9 cellular contexts compared by ENCODE assay signal in genomic region chr2:16656784-16657391, GRCh38. TPM values are rescaled to one million over a fixed set of nuclear protein-coding genes. Genes with fewer than 3 reads are reported as not detected.
DNase-seq lines count a peak whose midpoint lies in the region; ATAC-seq, FAIRE-seq and TF ChIP-seq lines count a peak whose summit lies in the region.
"Had no signal": no experiment of that assay in that cellular context is flagged by ENCODE, and none has a peak within 500 bp of the region (broad histone marks: within the 10 kb centered on the region; RNA-seq: fewer than 3 reads in every experiment).

No MANE protein-coding gene starts in this region.

- H3K9ac ChIP-seq in liver (ENCODE audit: low read depth in 1 of 2, low read length in 2 of 2): no peak overlapping the region
- H3K9ac ChIP-seq in HepG2 (ENCODE audit: insufficient read depth, low read depth, low read length): no peak overlapping the region

- no peak overlapping the region for H3K4me2 ChIP-seq in HepG2 (ENCODE audit: low read depth, low read length)

- no peak for FAIRE-seq in HepG2 (lab: Jason Lieb, UNC)

- no peaks in the 10 kb centered on the region for H3K79me2 ChIP-seq in HepG2 (ENCODE audit: insufficient read depth, low read length)

- H3K4me1 ChIP-seq in liver (ENCODE audit: control insufficient read depth in 4 of 4, insufficient read depth in 4 of 4, low read length in 3 of 4) (peaks cover 0 to 12% (median 2%) of the 10 kb centered on the region in 4 donors), HepG2 (ENCODE audit: insufficient read depth, low read length) (peaks cover 13% of the 10 kb centered on the region), gastrocnemius medialis (peaks cover 78 to 90% of the 10 kb centered on the region in 2 donors)

- TF ChIP-seq RAD21 in liver (IDR thresholded peaks at IDR 0.05): no peak
- no peak for TF ChIP-seq RAD21 in HepG2 (CRISPR knock-in tag; IDR thresholded peaks at IDR 0.05)

- TF ChIP-seq EP300 in HepG2 (IDR thresholded peaks at IDR 0.05; ENCODE audit: low read depth in 2 of 2, low read length in 2 of 2): no peak
- no peak for TF ChIP-seq EP300 in HepG2 (CRISPR knock-in tag; IDR thresholded peaks at IDR 0.05; ENCODE audit: borderline replicate concordance)

- intact Hi-C loops in HepG2 (cut with micrococcal nuclease; ENCODE audit: unreplicated experiment): no loop called here
- intact Hi-C loops in gastrocnemius medialis (cut with DNase I; ENCODE audit: low total_unique reads): loop anchor here (1.0 kb wide), 1 partner anchor 70 kb away; no protein-coding TSS in a partner anchor

- no peak for TF ChIP-seq CTCF in liver (IDR thresholded peaks at IDR 0.05; ENCODE audit: low read depth, low read length, missing input control)
- no peak for TF ChIP-seq CTCF in HepG2 (CRISPR knock-in tag; IDR thresholded peaks at IDR 0.05)
- no peak for TF ChIP-seq CTCF in gastrocnemius medialis (IDR thresholded peaks at IDR 0.05 in 4 of 5, conservative IDR thresholded peaks at IDR 0.05 in 1 of 5)

- POLR2A ChIA-PET in HepG2 (lab: Yijun Ruan, JAX): no interaction called here

- H3K27ac ChIP-seq in liver (ENCODE audit: low read depth in 1 of 2, low read length in 2 of 2): peak overlapping the region; percentile 31 to 50
- no peak overlapping the region for H3K27ac ChIP-seq in HepG2 (ENCODE audit: extremely low read length, insufficient read depth, low read length)
- peak overlapping the region; percentile 44 for H3K27ac ChIP-seq in cingulate gyrus (ENCODE audit: low read depth, low read length)
- H3K27ac ChIP-seq in gastrocnemius medialis: peak overlapping the region; percentile 82 to 90 (median 88)
- H3K27ac ChIP-seq: SJSA1 had no signal

- ATAC-seq in HepG2: no peak
- peak; percentile 75 for ATAC-seq in HG03439 (IDR thresholded peaks at IDR 0.05; ENCODE audit: unreplicated experiment)
- ATAC-seq in gastrocnemius medialis: peak; percentile 91 to 94

- in situ Hi-C loops in HepG2 (cut with HindIII; ENCODE audit: extremely low pct_ligation_motif_present, low pct_unique_long_range_greater_than_20kb): no loop called here
- in situ Hi-C loops in gastrocnemius medialis (cut with MboI; ENCODE audit: low sequenced_read_pairs in 4 of 4): no loop called here

- WGBS in liver: 84% methylated on average over 8 of the region's 8 CpGs
- WGBS in HepG2 (ENCODE audit: low lambda C conversion rate): 25% methylated on average over 8 of the region's 8 CpGs

- H3K27me3 ChIP-seq in liver (ENCODE audit: control insufficient read depth in 4 of 4, insufficient read depth in 4 of 4, low read length in 3 of 4) (no peaks in the 10 kb centered on the region), HepG2 (ENCODE audit: control insufficient read depth in 1 of 2, insufficient read depth in 2 of 2, low read length in 2 of 2) (peaks cover 0 to 10% of the 10 kb centered on the region in 2 experiments; a peak in 2 of 5 replicates), gastrocnemius medialis (no peaks in the 10 kb centered on the region)

- TF ChIP-seq POLR2A in HepG2 (IDR thresholded peaks at IDR 0.05; ENCODE audit: insufficient read depth in 1 of 2, low read depth in 2 of 2, low read length in 2 of 2) (no peak), gastrocnemius medialis (IDR thresholded peaks at IDR 0.05) (peak in 1 of 2 donors; percentile 37)

- no peaks in the 10 kb centered on the region for H3K36me3 ChIP-seq in liver (ENCODE audit: control insufficient read depth in 4 of 4, insufficient read depth in 3 of 4, low read depth in 1 of 4, low read length in 3 of 4)
- no peaks in the 10 kb centered on the region for H3K36me3 ChIP-seq in HepG2 (replicated peaks in 1 of 2; ENCODE audit: control insufficient read depth in 1 of 2, insufficient read depth in 2 of 2, low read length in 2 of 2)
- H3K36me3 ChIP-seq in gastrocnemius medialis: no peaks in the 10 kb centered on the region
- H3K36me3 ChIP-seq: SJSA1 had no signal

- CTCF ChIA-PET in HepG2 (lab: Yijun Ruan, JAX; ENCODE audit: low intra/inter-chr PET ratio, low total read pairs): no interaction called here

- no TSS peak for BruUV-seq in HepG2 (replicated peaks; lab: Mats Ljungman, UMichigan)

- no peak overlapping the region for H3K4me3 ChIP-seq in liver (ENCODE audit: low read depth in 1 of 3, low read length in 3 of 3)
- H3K4me3 ChIP-seq in HepG2 (replicated peaks in 1 of 3; ENCODE audit: insufficient read depth in 1 of 3, low read depth in 2 of 3, low read length in 3 of 3): no peak overlapping the region
- H3K4me3 ChIP-seq in gastrocnemius medialis: peak overlapping the region; percentile 0 to 23 (median 16)
- H3K4me3 ChIP-seq: SJSA1 had no signal

- H3K9me3 ChIP-seq in liver (ENCODE audit: control insufficient read depth in 4 of 4, low read length in 3 of 4) (no peaks in the 10 kb centered on the region), HepG2 (ENCODE audit: low read length) (no peaks in the 10 kb centered on the region), gastrocnemius medialis (no peaks in the 10 kb centered on the region)
- H3K9me3 ChIP-seq: SJSA1 had no signal

- H2AFZ ChIP-seq in HepG2 (ENCODE audit: low read length): no peak overlapping the region

- no peak for DNase-seq in HepG2 (ENCODE audit: low spot score)
- peak; percentile 91 to 96 for DNase-seq in gastrocnemius medialis
- DNase-seq in NK-92 treated with Interleukin-12 subunit alpha and Interleukin-12 subunit beta, amount 100 ng/mL, for 24 hours (lab: John Stamatoyannopoulos, UW): no peak
- DNase-seq in NCI-H1048 (lab: John Stamatoyannopoulos, UW): no peak
- no peak for DNase-seq in activated CD4-positive, alpha-beta T cell treated with anti-CD3 and anti-CD28 coated beads for 1 hour

- H4K20me1 ChIP-seq in HepG2 (ENCODE audit: insufficient read depth, low read length): no peaks in the 10 kb centered on the region

TF ChIP-seq in liver, 16 proteins besides CTCF, POLR2A, EP300 and RAD21:
- TF ChIP-seq TAF1 (conservative IDR thresholded peaks at IDR 0.05) (no peak), HNF4G (IDR thresholded peaks at IDR 0.05) (no peak), HNF4A (conservative IDR thresholded peaks at IDR 0.05) (no peak), JUND (IDR thresholded peaks at IDR 0.05) (no peak)
- TF ChIP-seq, protein P1, sequence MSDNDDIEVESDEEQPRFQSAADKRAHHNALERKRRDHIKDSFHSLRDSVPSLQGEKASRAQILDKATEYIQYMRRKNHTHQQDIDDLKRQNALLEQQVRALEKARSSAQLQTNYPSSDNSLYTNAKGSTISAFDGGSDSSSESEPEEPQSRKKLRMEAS (IDR thresholded peaks at IDR 0.05): no peak

TF ChIP-seq in HepG2, 621 proteins besides CTCF, POLR2A, EP300 and RAD21 (continues in another document):
- TF ChIP-seq TCF12 (IDR thresholded peaks at IDR 0.05) (no peak), TCF12 (CRISPR knock-in tag; IDR thresholded peaks at IDR 0.05) (no peak)
- TF ChIP-seq, protein P2, sequence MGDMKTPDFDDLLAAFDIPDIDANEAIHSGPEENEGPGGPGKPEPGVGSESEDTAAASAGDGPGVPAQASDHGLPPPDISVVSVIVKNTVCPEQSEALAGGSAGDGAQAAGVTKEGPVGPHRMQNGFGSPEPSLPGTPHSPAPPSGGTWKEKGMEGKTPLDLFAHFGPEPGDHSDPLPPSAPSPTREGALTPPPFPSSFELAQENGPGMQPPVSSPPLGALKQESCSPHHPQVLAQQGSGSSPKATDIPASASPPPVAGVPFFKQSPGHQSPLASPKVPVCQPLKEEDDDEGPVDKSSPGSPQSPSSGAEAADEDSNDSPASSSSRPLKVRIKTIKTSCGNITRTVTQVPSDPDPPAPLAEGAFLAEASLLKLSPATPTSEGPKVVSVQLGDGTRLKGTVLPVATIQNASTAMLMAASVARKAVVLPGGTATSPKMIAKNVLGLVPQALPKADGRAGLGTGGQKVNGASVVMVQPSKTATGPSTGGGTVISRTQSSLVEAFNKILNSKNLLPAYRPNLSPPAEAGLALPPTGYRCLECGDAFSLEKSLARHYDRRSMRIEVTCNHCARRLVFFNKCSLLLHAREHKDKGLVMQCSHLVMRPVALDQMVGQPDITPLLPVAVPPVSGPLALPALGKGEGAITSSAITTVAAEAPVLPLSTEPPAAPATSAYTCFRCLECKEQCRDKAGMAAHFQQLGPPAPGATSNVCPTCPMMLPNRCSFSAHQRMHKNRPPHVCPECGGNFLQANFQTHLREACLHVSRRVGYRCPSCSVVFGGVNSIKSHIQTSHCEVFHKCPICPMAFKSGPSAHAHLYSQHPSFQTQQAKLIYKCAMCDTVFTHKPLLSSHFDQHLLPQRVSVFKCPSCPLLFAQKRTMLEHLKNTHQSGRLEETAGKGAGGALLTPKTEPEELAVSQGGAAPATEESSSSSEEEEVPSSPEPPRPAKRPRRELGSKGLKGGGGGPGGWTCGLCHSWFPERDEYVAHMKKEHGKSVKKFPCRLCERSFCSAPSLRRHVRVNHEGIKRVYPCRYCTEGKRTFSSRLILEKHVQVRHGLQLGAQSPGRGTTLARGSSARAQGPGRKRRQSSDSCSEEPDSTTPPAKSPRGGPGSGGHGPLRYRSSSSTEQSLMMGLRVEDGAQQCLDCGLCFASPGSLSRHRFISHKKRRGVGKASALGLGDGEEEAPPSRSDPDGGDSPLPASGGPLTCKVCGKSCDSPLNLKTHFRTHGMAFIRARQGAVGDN (CRISPR knock-in tag; IDR thresholded peaks at IDR 0.05): no peak

RNA-seq across cellular contexts. Expression of gene CYRIA, which starts 8.7 kb away (rescaled TPM):
- total RNA-seq in liver (1 to 10 TPM; 3.1 to 4.3 TPM), HepG2 (2016; rRNA removed; fragmentation: Illumina TruSeq; extraction: Trizol) (not detected in 2 replicates), gastrocnemius medialis (1 to 10 TPM; 3.3 to 8.0 (median 4.5) TPM)
- polyA plus RNA-seq in liver (1 to 10 TPM; 1.3 to 1.6 TPM), HepG2 (2011; rRNA removed) (0.09 TPM in 1 of 2 replicates, not detected in the other)
- not detected in 2 replicates for total RNA-seq in HepG2 (2016; cell fraction: cytosol; rRNA removed; fragmentation: Illumina TruSeq; extraction: Trizol; ENCODE audit: low read depth)
- not detected in 2 replicates for total RNA-seq in HepG2 (2016; cell fraction: insoluble cytoplasmic fraction; rRNA removed; fragmentation: Illumina TruSeq; extraction: Trizol)
- total RNA-seq in HepG2 (2016; cell fraction: membrane; rRNA removed; fragmentation: Illumina TruSeq; extraction: Trizol): not detected in 2 replicates
- not detected in 2 replicates for total RNA-seq in HepG2 (2016; cell fraction: nucleus; rRNA removed; fragmentation: Illumina TruSeq; extraction: Trizol)
- polyA plus RNA-seq in HepG2 (2011; cell fraction: cytosol; rRNA removed): not detected in 2 replicates
- polyA plus RNA-seq in HepG2 (2011; cell fraction: nucleus; rRNA removed): 0.07 TPM in 1 of 2 replicates, not detected in the other
- not detected in 2 replicates for polyA plus RNA-seq in HepG2 (2012)
- polyA plus RNA-seq in HepG2 (2016; cell fraction: cytosol; fragmentation: Illumina TruSeq; extraction: Trizol; ENCODE audit: low read depth): not detected in 2 replicates
- 0.12 TPM in 1 of 2 replicates, not detected in the other for polyA plus RNA-seq in HepG2 (2016; cell fraction: insoluble cytoplasmic fraction; fragmentation: Illumina TruSeq; extraction: Trizol; ENCODE audit: low read depth)
- polyA plus RNA-seq in HepG2 (2016; cell fraction: membrane; fragmentation: Illumina TruSeq; extraction: Trizol; ENCODE audit: low read depth): not detected in 2 replicates
- polyA plus RNA-seq in HepG2 (2016; cell fraction: nucleus; fragmentation: Illumina TruSeq; extraction: Trizol; ENCODE audit: insufficient read depth, low read depth): not detected in 2 replicates
- polyA minus RNA-seq in HepG2 (2011; rRNA and poly(A)+ RNA removed; ENCODE audit: low replicate concordance): not detected in 2 replicates
- polyA minus RNA-seq in HepG2 (2011; cell fraction: cytosol; rRNA and poly(A)+ RNA removed): not detected in 2 replicates
- polyA minus RNA-seq in HepG2 (2011; cell fraction: nucleus; rRNA and poly(A)+ RNA removed): not detected in 2 replicates

Comparison
In these comparisons a context has a peak if more than half of its experiments do, and no peak if none do; other contexts are left out.
1. H3K4me3 ChIP-seq: peak in gastrocnemius medialis (4 of 4); none in liver (0 of 3) and HepG2 (0 of 3).
2. DNase-seq: peak in gastrocnemius medialis (2 of 2); none in HepG2 (single experiment), NK-92 treated with Interleukin-12 subunit alpha and Interleukin-12 subunit beta, amount 100 ng/mL, for 24 hours (single experiment), NCI-H1048 (single experiment) and activated CD4-positive, alpha-beta T cell treated with anti-CD3 and anti-CD28 coated beads for 1 hour (single experiment).